1 cellular context compared by ENCODE assay signal in the genomic region with DNA sequence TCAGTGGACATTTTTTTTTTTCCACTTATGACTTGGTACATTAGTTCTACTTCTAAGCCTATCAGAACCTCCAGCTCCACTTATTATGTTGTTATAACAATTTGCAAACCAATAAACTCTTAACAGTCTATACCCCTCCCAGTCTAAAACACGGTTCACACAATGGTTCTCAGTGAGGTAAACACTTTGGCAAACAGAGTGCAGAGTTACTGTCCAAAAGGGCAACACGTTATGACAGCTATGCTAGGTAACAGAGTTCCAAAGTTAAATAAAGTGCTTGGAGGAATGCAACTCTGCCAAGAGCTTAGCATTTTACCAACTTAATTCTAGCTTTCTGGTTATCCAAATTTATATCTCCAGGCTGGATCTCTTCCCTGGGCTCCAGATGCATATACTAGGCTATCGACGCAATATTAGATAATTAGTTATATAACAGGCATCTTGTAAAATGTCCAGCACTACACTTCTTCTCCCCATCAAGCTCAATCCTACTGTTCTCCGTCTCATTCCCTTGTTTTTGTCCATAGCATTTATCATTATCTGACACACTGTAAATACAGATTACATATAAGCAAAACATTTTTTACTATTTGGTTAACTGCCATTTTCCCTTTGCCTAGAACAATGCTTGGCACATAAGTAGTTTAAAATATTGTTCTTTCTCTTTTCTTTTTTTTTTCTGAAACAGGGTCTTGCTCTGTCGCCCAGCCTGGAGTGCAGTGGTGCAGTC.
TF ChIP-seq lines count a peak whose summit lies in the region.

No MANE protein-coding gene starts in this region.

TF ChIP-seq in HepG2, 621 proteins besides CTCF, POLR2A, EP300 and RAD21 (continued from another document and continues in another):
- TF ChIP-seq PLSCR1 (CRISPR knock-in tag; IDR thresholded peaks at IDR 0.05; ENCODE audit: borderline replicate concordance): no peak
- TF ChIP-seq MZF1 (CRISPR knock-in tag; IDR thresholded peaks at IDR 0.05; ENCODE audit: borderline replicate concordance): no peak
- no peak for TF ChIP-seq ZNF607 (CRISPR knock-in tag; IDR thresholded peaks at IDR 0.05; ENCODE audit: borderline replicate concordance)
- no peak for TF ChIP-seq EED (CRISPR knock-in tag; IDR thresholded peaks at IDR 0.05)
- TF ChIP-seq ZNF451 (CRISPR knock-in tag; IDR thresholded peaks at IDR 0.05): no peak
- TF ChIP-seq MED1 (CRISPR knock-in tag; IDR thresholded peaks at IDR 0.05): no peak
- TF ChIP-seq REST (IDR thresholded peaks at IDR 0.05; ENCODE audit: borderline replicate concordance in 1 of 2, low read depth in 1 of 2, low read length in 2 of 2): 0 out of 4 replicates have a peak, but pooled peaks of 1 of the 2 experiments have one; percentile 8
- no peak for TF ChIP-seq TRAFD1 (CRISPR knock-in tag; IDR thresholded peaks at IDR 0.05; ENCODE audit: borderline replicate concordance)
- no peak for TF ChIP-seq SMYD3 (CRISPR knock-in tag; IDR thresholded peaks at IDR 0.05)
- no peak for TF ChIP-seq POLR2AphosphoS2 (IDR thresholded peaks at IDR 0.05; ENCODE audit: low read depth, low read length)
- TF ChIP-seq TBX3 (IDR thresholded peaks at IDR 0.05; ENCODE audit: borderline replicate concordance): peak; percentile 34; the same call in 1 of the 2 replicates
- no peak for TF ChIP-seq CBX5 (CRISPR knock-in tag; IDR thresholded peaks at IDR 0.05; ENCODE audit: borderline replicate concordance)
- TF ChIP-seq THAP11 (CRISPR knock-in tag; IDR thresholded peaks at IDR 0.05): peak; percentile 48; the same call in 1 of the 2 replicates
- no peak for TF ChIP-seq LRRFIP1 (CRISPR knock-in tag; conservative IDR thresholded peaks at IDR 0.05)
- TF ChIP-seq, protein P1, sequence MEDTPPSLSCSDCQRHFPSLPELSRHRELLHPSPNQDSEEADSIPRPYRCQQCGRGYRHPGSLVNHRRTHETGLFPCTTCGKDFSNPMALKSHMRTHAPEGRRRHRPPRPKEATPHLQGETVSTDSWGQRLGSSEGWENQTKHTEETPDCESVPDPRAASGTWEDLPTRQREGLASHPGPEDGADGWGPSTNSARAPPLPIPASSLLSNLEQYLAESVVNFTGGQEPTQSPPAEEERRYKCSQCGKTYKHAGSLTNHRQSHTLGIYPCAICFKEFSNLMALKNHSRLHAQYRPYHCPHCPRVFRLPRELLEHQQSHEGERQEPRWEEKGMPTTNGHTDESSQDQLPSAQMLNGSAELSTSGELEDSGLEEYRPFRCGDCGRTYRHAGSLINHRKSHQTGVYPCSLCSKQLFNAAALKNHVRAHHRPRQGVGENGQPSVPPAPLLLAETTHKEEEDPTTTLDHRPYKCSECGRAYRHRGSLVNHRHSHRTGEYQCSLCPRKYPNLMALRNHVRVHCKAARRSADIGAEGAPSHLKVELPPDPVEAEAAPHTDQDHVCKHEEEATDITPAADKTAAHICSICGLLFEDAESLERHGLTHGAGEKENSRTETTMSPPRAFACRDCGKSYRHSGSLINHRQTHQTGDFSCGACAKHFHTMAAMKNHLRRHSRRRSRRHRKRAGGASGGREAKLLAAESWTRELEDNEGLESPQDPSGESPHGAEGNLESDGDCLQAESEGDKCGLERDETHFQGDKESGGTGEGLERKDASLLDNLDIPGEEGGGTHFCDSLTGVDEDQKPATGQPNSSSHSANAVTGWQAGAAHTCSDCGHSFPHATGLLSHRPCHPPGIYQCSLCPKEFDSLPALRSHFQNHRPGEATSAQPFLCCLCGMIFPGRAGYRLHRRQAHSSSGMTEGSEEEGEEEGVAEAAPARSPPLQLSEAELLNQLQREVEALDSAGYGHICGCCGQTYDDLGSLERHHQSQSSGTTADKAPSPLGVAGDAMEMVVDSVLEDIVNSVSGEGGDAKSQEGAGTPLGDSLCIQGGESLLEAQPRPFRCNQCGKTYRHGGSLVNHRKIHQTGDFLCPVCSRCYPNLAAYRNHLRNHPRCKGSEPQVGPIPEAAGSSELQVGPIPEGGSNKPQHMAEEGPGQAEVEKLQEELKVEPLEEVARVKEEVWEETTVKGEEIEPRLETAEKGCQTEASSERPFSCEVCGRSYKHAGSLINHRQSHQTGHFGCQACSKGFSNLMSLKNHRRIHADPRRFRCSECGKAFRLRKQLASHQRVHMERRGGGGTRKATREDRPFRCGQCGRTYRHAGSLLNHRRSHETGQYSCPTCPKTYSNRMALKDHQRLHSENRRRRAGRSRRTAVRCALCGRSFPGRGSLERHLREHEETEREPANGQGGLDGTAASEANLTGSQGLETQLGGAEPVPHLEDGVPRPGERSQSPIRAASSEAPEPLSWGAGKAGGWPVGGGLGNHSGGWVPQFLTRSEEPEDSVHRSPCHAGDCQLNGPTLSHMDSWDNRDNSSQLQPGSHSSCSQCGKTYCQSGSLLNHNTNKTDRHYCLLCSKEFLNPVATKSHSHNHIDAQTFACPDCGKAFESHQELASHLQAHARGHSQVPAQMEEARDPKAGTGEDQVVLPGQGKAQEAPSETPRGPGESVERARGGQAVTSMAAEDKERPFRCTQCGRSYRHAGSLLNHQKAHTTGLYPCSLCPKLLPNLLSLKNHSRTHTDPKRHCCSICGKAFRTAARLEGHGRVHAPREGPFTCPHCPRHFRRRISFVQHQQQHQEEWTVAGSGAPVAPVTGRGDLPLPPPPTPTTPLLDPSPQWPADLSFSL (CRISPR knock-in tag; IDR thresholded peaks at IDR 0.05): no peak
- TF ChIP-seq XRCC5 (optimal IDR thresholded peaks at IDR 0.05; ENCODE audit: low read length): no peak
- TF ChIP-seq ZNF350 (CRISPR knock-in tag; IDR thresholded peaks at IDR 0.05; ENCODE audit: borderline replicate concordance, low read depth): no peak
- TF ChIP-seq CENPT (CRISPR knock-in tag; IDR thresholded peaks at IDR 0.05; ENCODE audit: low read depth): no peak
- TF ChIP-seq BRF2 (CRISPR knock-in tag; IDR thresholded peaks at IDR 0.05): no peak
- TF ChIP-seq NFYC (CRISPR knock-in tag; IDR thresholded peaks at IDR 0.05): no peak
- no peak for TF ChIP-seq ZNF746 (CRISPR knock-in tag; IDR thresholded peaks at IDR 0.05)
- no peak for TF ChIP-seq ZNF75D (CRISPR knock-in tag; IDR thresholded peaks at IDR 0.05; ENCODE audit: borderline replicate concordance)
- no peak for TF ChIP-seq ZNF253 (CRISPR knock-in tag; IDR thresholded peaks at IDR 0.05; ENCODE audit: borderline replicate concordance)
- TF ChIP-seq ZNF878 (CRISPR knock-in tag; IDR thresholded peaks at IDR 0.05): no peak
- peak; percentile 64; the same call in 1 of the 2 replicates for TF ChIP-seq ZNF614 (CRISPR knock-in tag; IDR thresholded peaks at IDR 0.05; ENCODE audit: borderline replicate concordance)
- no peak for TF ChIP-seq ZNF572 (CRISPR knock-in tag; IDR thresholded peaks at IDR 0.05)
- no peak for TF ChIP-seq ZNF550 (CRISPR knock-in tag; IDR thresholded peaks at IDR 0.05; ENCODE audit: borderline replicate concordance)
- no peak for TF ChIP-seq ZNF296 (CRISPR knock-in tag; conservative IDR thresholded peaks at IDR 0.05)
- TF ChIP-seq SKIL (CRISPR knock-in tag; IDR thresholded peaks at IDR 0.05; ENCODE audit: borderline replicate concordance): no peak
- TF ChIP-seq PRDM4 (CRISPR knock-in tag; IDR thresholded peaks at IDR 0.05; ENCODE audit: borderline replicate concordance): no peak
- TF ChIP-seq SOX5 (CRISPR knock-in tag; IDR thresholded peaks at IDR 0.05; ENCODE audit: borderline replicate concordance): peak; percentile 76
